ENCODE assay signal across 13 cellular contexts in the genomic region with DNA sequence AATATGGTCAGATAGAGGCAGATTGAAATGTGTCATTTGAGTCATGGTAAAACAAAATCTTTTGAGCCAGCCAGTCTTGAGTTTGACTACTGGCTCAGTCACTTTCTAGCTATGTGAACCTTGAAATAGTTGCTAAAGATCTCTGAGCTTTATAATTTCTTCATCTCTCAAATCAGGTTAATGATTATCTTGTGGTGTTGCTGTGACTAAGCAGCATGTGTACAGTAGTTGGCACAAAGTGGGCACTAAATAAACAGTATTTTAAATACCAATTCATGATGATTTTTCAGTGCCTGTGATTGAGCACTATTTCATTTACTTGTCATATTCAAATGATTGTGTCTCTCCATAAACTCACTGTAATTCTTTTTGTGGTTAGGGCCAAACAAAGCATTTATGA.
DNase-seq lines count a peak whose midpoint lies in the region; ATAC-seq, FAIRE-seq and TF ChIP-seq lines count a peak whose summit lies in the region.
"Had no signal": no experiment of that assay in that cellular context is flagged by ENCODE, and none has a peak within 500 bp of the region (broad histone marks: within the 10 kb centered on the region; RNA-seq: fewer than 3 reads in every experiment).

No MANE protein-coding gene starts in this region.

- peak overlapping the region; percentile 20 for H3K27ac Mint-ChIP-seq in mesothelial cell of epicardium
- no peak overlapping the region for H3K27ac Mint-ChIP-seq in activated naive CD4-positive, alpha-beta T cell treated with anti-CD3 and anti-CD28 coated beads for 36 hours
- H3K27ac Mint-ChIP-seq: activated B cell treated with CpG ODN at 0.5 μM for 24 hours had no signal

- H3K27me3 Mint-ChIP-seq in mesothelial cell of epicardium (ENCODE audit: low read depth): no peaks in the 10 kb centered on the region
- H3K27me3 Mint-ChIP-seq in activated naive CD4-positive, alpha-beta T cell treated with anti-CD3 and anti-CD28 coated beads for 36 hours (ENCODE audit: low read depth): peaks cover 15% of the 10 kb centered on the region
- H3K27me3 Mint-ChIP-seq: activated B cell treated with CpG ODN at 0.5 μM for 24 hours had no signal

- intact Hi-C loops in activated naive CD4-positive, alpha-beta T cell treated with anti-CD3 and anti-CD28 coated beads for 36 hours (cut with micrococcal nuclease): loop anchor here (5.0 to 10.0 kb wide), 2 partner anchors 180 to 378 kb away; no protein-coding TSS in a partner anchor
- intact Hi-C loops in posterior cingulate gyrus (cut with DNase I): no loop called here

- TF ChIP-seq CTCF in epithelial cell of esophagus (IDR thresholded peaks at IDR 0.05; ENCODE audit: insufficient read depth, low read depth, low read length, missing control alignments): no peak
- no peak for TF ChIP-seq CTCF in mesothelial cell of epicardium (IDR thresholded peaks at IDR 0.05; ENCODE audit: unreplicated experiment)

- DNase-seq in GM18507 (ENCODE audit: extremely low spot score, insufficient read length, low read depth): no peak
- DNase-seq in epithelial cell of esophagus (ENCODE audit: low read depth): peak; percentile 70
- DNase-seq in mesothelial cell of epicardium (ENCODE audit: low spot score in 2 of 2, unreplicated experiment in 2 of 2): no peak
- no peak for DNase-seq in activated naive CD4-positive, alpha-beta T cell (lab: John Stamatoyannopoulos, UW)
- no peak for DNase-seq in activated naive CD4-positive, alpha-beta T cell treated with anti-CD3 and anti-CD28 coated beads for 36 hours
- no peak for DNase-seq in NCI-H226
- DNase-seq in posterior cingulate gyrus: no peak
- DNase-seq: activated B cell treated with CpG ODN at 0.5 μM for 24 hours; activated naive CD4-positive, alpha-beta T cell treated with anti-CD3 and anti-CD28 coated beads, Interleukin-2, amount 50 U/mL, for 16 hours; sigmoid colon; stimulated activated CD4-positive, alpha-beta T cell treated with anti-CD3 and anti-CD28 coated beads, Interleukin-4, amount 100 ng/mL, for 4 hours; tibial artery had no signal

- H3K4me3 Mint-ChIP-seq in mesothelial cell of epicardium: no peak overlapping the region
- no peak overlapping the region for H3K4me3 Mint-ChIP-seq in activated naive CD4-positive, alpha-beta T cell treated with anti-CD3 and anti-CD28 coated beads for 36 hours
- H3K4me3 Mint-ChIP-seq: activated B cell treated with CpG ODN at 0.5 μM for 24 hours had no signal

- peak; percentile 38 for ATAC-seq in HG03159 (IDR thresholded peaks at IDR 0.05; ENCODE audit: unreplicated experiment)

- H3K4me3 ChIP-seq in epithelial cell of esophagus (ENCODE audit: low read length): no peak overlapping the region
- H3K4me3 ChIP-seq: sigmoid colon, tibial artery had no signal

- H3K4me1 Mint-ChIP-seq in mesothelial cell of epicardium: peaks cover 45% of the 10 kb centered on the region
- H3K4me1 Mint-ChIP-seq in activated naive CD4-positive, alpha-beta T cell treated with anti-CD3 and anti-CD28 coated beads for 36 hours (ENCODE audit: low read depth): no peaks in the 10 kb centered on the region
- H3K4me1 Mint-ChIP-seq: activated B cell treated with CpG ODN at 0.5 μM for 24 hours had no signal

- peak; percentile 59 for FAIRE-seq in GM18507 (lab: Jason Lieb, UNC)

- peaks cover 20% of the 10 kb centered on the region for H3K9me3 Mint-ChIP-seq in mesothelial cell of epicardium
- no peaks in the 10 kb centered on the region for H3K9me3 Mint-ChIP-seq in activated naive CD4-positive, alpha-beta T cell treated with anti-CD3 and anti-CD28 coated beads for 36 hours

- CTCF ChIA-PET in activated naive CD4-positive, alpha-beta T cell treated with anti-CD3 and anti-CD28 coated beads for 36 hours (lab: Charles Lee): interaction anchor here (0.7 to 1.9 kb wide), 5 partner anchors 9 to 438 kb away, joined by 3 to 5 read pairs (median 4); no protein-coding TSS in a partner anchor

- peaks cover 22% of the 10 kb centered on the region for H3K36me3 Mint-ChIP-seq in mesothelial cell of epicardium
- no peaks in the 10 kb centered on the region for H3K36me3 Mint-ChIP-seq in activated naive CD4-positive, alpha-beta T cell treated with anti-CD3 and anti-CD28 coated beads for 36 hours (ENCODE audit: low read depth)
